ENCODE assay signal across 9 cellular contexts in the genomic region with DNA sequence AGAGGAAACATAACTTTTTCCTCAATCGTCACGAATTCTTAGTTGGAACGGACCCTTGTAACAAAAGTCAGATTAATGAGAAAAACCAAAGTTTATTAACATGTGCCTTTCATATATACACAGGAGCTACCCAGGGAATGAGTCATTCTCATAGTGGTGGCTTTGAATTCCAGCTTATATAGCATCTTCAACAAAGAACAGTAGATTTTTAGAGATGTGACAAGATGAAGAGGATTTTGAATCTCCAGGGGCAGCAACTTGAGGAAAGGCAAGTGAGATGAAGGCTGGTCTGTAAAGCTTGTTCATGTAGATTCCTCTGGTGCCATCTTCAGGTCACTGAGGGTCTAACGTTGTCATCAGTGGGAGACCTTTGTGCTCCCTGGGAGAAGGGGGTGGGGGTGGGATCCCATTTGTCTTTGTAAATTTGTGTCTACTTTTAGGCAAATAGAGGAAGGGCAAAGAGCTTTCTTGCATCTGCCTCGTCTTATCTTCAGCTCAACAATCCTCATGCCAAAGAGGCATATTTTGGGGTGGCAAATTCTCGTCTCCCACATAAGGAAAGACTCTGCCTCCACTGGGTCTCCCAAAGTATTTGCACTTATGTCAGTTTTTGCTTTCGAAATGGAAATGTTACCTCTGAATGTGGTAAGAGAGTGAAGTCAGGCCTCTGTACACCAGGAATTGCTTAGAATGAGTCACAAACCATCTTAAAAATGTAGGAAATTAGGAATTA. TPM values are rescaled to one million over a fixed set of nuclear protein-coding genes. Genes with fewer than 3 reads are reported as not detected.
DNase-seq lines count a peak whose midpoint lies in the region; TF ChIP-seq lines count a peak whose summit lies in the region.
"Had no signal": no experiment of that assay in that cellular context is flagged by ENCODE, and none has a peak within 500 bp of the region (broad histone marks: within the 10 kb centered on the region; RNA-seq: fewer than 3 reads in every experiment).

No MANE protein-coding gene starts in this region.

- no peak overlapping the region for H3K4me3 Mint-ChIP-seq in activated naive CD4-positive, alpha-beta T cell treated with anti-CD3 and anti-CD28 coated beads for 36 hours

- H3K27me3 ChIP-seq in NT2/D1 (ENCODE audit: insufficient read depth, insufficient read length) (peaks cover 11% of the 10 kb centered on the region), esophagus muscularis mucosa (no peaks in the 10 kb centered on the region), suprapubic skin (no peaks in the 10 kb centered on the region)

- H3K36me3 Mint-ChIP-seq in activated naive CD4-positive, alpha-beta T cell treated with anti-CD3 and anti-CD28 coated beads for 36 hours (ENCODE audit: low read depth): no peaks in the 10 kb centered on the region

- TF ChIP-seq CTCF in esophagus muscularis mucosa (IDR thresholded peaks at IDR 0.05) (peak in 1 of 3 experiments; percentile 16), suprapubic skin (IDR thresholded peaks at IDR 0.05) (no peak)

- H3K27ac ChIP-seq in esophagus muscularis mucosa (replicated peaks in 1 of 4): peak overlapping the region; percentile 69 to 85 (median 80)
- H3K27ac ChIP-seq in suprapubic skin: peak overlapping the region; percentile 11

- H3K36me3 ChIP-seq in NT2/D1 (ENCODE audit: insufficient read depth, insufficient read length, low read length) (no peaks in the 10 kb centered on the region), esophagus muscularis mucosa (no peaks in the 10 kb centered on the region), suprapubic skin (no peaks in the 10 kb centered on the region)

- no peaks in the 10 kb centered on the region for H3K9me3 ChIP-seq in NT2/D1 (ENCODE audit: insufficient read depth, low read length)
- H3K9me3 ChIP-seq in esophagus muscularis mucosa: no peaks in the 10 kb centered on the region
- H3K9me3 ChIP-seq in suprapubic skin: no peaks in the 10 kb centered on the region

- TF ChIP-seq EP300 in esophagus muscularis mucosa (IDR thresholded peaks at IDR 0.05) (no peak), suprapubic skin (IDR thresholded peaks at IDR 0.05) (no peak)

- H3K4me1 Mint-ChIP-seq in activated naive CD4-positive, alpha-beta T cell treated with anti-CD3 and anti-CD28 coated beads for 36 hours (ENCODE audit: low read depth): peaks cover 11% of the 10 kb centered on the region

- intact Hi-C loops in activated naive CD4-positive, alpha-beta T cell treated with anti-CD3 and anti-CD28 coated beads for 36 hours (cut with micrococcal nuclease): loop anchor here (2.0 kb wide), 1 partner anchor 19 kb away; no protein-coding TSS in a partner anchor
- intact Hi-C loops in esophagus muscularis mucosa (cut with DNase I): loop anchor here (5.0 kb wide), 1 partner anchor 62 kb away; no protein-coding TSS in a partner anchor

- 66% methylated on average over 7 of the region's 7 CpGs for WGBS in esophagus muscularis mucosa
- 69% methylated on average over 7 of the region's 7 CpGs for WGBS in suprapubic skin

- no peak overlapping the region for H3K27ac Mint-ChIP-seq in activated naive CD4-positive, alpha-beta T cell treated with anti-CD3 and anti-CD28 coated beads for 36 hours

- DNase-seq in activated naive CD4-positive, alpha-beta T cell treated with anti-CD3 and anti-CD28 coated beads for 36 hours: peak; percentile 38
- no peak for DNase-seq in activated naive CD4-positive, alpha-beta T cell treated with anti-CD3 and anti-CD28 coated beads, Interleukin-2, amount 50 U/mL, for 16 hours
- DNase-seq in NT2/D1 (ENCODE audit: low read depth, low spot score): peak; percentile 49
- no peak for DNase-seq in esophagus muscularis mucosa (ENCODE audit: extremely low spot score)
- no peak for DNase-seq in suprapubic skin (ENCODE audit: low spot score in 2 of 2)
- no peak for DNase-seq in midbrain (lab: John Stamatoyannopoulos, UW)
- DNase-seq in NK-92 treated with Interleukin-12 subunit alpha and Interleukin-12 subunit beta, amount 100 ng/mL, for 24 hours (lab: John Stamatoyannopoulos, UW): no peak
- DNase-seq in activated naive CD4-positive, alpha-beta T cell treated with Interleukin-2 at 50 U/mL for 16 hours: no peak
- DNase-seq: NCI-H187 treated with DMSO at 0.1 percent for 48 hours had no signal

- H3K9me3 Mint-ChIP-seq in activated naive CD4-positive, alpha-beta T cell treated with anti-CD3 and anti-CD28 coated beads for 36 hours: no peaks in the 10 kb centered on the region

- H3K4me1 ChIP-seq in NT2/D1 (ENCODE audit: insufficient read depth, insufficient read length) (peaks cover 3% of the 10 kb centered on the region), esophagus muscularis mucosa (peaks cover 20 to 64% (median 54%) of the 10 kb centered on the region in 4 donors), suprapubic skin (peaks cover 36% of the 10 kb centered on the region)

- no peaks in the 10 kb centered on the region for H3K27me3 Mint-ChIP-seq in activated naive CD4-positive, alpha-beta T cell treated with anti-CD3 and anti-CD28 coated beads for 36 hours (ENCODE audit: low read depth)

- CTCF ChIA-PET in activated naive CD4-positive, alpha-beta T cell treated with anti-CD3 and anti-CD28 coated beads for 36 hours (lab: Charles Lee): interaction anchor here (0.7 to 5.6 kb wide), 4 partner anchors 15 to 155 kb away, joined by 3 to 49 read pairs (median 6); no protein-coding TSS in a partner anchor

- H3K9ac ChIP-seq in NT2/D1 (ENCODE audit: insufficient read length, low read depth): no peak overlapping the region

- no peak overlapping the region for H3K4me3 ChIP-seq in NT2/D1 (ENCODE audit: insufficient read length, low read depth)
- no peak overlapping the region for H3K4me3 ChIP-seq in esophagus muscularis mucosa
- no peak overlapping the region for H3K4me3 ChIP-seq in suprapubic skin

- TF ChIP-seq POLR2A in esophagus muscularis mucosa (IDR thresholded peaks at IDR 0.05; ENCODE audit: low read depth) (no peak), suprapubic skin (IDR thresholded peaks at IDR 0.05) (no peak)

RNA-seq across cellular contexts. Expression of gene CLEC3B, which starts 29.5 kb away (rescaled TPM):
- not detected for total RNA-seq in activated naive CD4-positive, alpha-beta T cell treated with anti-CD3 and anti-CD28 coated beads for 36 hours
- 100 to 1,000 TPM in 1 of 4 donors, 10 to 100 TPM in 3; 47.1 to 144 (median 75.1) TPM for total RNA-seq in esophagus muscularis mucosa
- 10 to 100 TPM; 27.4 to 42.3 (median 29.3) TPM for total RNA-seq in suprapubic skin

Comparison
In these comparisons a context has a peak if more than half of its experiments do, and no peak if none do; other contexts are left out.
1. DNase-seq: peak in activated naive CD4-positive, alpha-beta T cell treated with anti-CD3 and anti-CD28 coated beads for 36 hours (single experiment) and NT2/D1 (single experiment); none in activated naive CD4-positive, alpha-beta T cell treated with anti-CD3 and anti-CD28 coated beads, Interleukin-2, amount 50 U/mL, for 16 hours (single experiment), esophagus muscularis mucosa (single experiment), suprapubic skin (0 of 2), midbrain (single experiment), NK-92 treated with Interleukin-12 subunit alpha and Interleukin-12 subunit beta, amount 100 ng/mL, for 24 hours (single experiment) and activated naive CD4-positive, alpha-beta T cell treated with Interleukin-2 at 50 U/mL for 16 hours (single experiment).
2. RNA of gene CLEC3B, which starts 29.5 kb away (total RNA-seq): 47.1 to 144 TPM in esophagus muscularis mucosa and 27.4 to 42.3 TPM in suprapubic skin; not detected in activated naive CD4-positive, alpha-beta T cell treated with anti-CD3 and anti-CD28 coated beads for 36 hours; every median in the first group is over 10 times any median in the second.